In the genomic region with DNA sequence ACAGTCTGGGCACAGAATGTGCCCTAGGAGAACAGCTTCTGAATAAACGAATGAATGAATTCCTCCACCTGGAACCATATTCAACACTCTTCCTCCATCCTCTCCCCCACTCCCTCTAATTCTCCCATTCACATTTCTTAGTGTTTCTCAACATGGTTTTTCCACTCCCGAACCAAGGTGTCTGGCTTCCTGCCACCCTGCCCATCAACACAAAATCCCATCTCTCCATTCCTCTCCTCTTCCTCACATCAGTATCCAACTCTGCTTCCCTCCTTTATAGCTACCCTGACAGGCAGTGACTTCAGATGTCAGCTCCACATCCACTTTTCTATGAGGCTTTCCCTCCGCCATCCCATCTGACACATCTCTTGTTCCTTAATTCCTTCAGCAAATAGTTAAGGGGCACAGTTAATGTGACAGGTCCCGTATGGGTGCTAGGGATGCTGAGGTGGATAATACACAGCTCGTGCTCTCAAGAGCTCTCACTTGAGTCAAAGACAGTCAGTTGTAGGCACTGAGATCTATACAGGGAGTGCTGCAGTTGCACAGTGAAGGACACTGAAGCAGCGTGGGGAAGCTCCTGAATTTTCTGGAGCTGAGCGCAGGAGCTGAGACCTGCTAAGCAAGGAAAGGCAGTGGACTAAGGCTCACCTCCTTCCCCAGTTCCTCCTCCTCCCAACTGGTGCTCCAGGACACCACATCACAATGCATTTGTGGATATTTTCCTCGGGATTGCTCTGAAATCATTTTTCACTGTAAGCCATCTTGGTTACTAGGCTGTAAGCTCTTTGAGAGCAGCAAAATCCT, we compare ENCODE assay signal across 8 cellular contexts. TPM values are rescaled to one million over a fixed set of nuclear protein-coding genes. Genes with fewer than 3 reads are reported as not detected.
DNase-seq lines count a peak whose midpoint lies in the region; ATAC-seq and TF ChIP-seq lines count a peak whose summit lies in the region.
"Had no signal": no experiment of that assay in that cellular context is flagged by ENCODE, and none has a peak within 500 bp of the region (broad histone marks: within the 10 kb centered on the region; RNA-seq: fewer than 3 reads in every experiment).

No MANE protein-coding gene starts in this region.

- no peaks in the 10 kb centered on the region for H3K27me3 Mint-ChIP-seq in WTC11 (ENCODE audit: low read depth)
- H3K27me3 Mint-ChIP-seq in activated T-cell treated with anti-CD3 and anti-CD28 coated beads, Interleukin-2, amount 50 U/mL, for 4 hours (ENCODE audit: low read depth): no peaks in the 10 kb centered on the region

- peak overlapping the region; percentile 98 for H3K9ac ChIP-seq in mesenchymal stem cell (ENCODE audit: low read length)

- H2BK12ac ChIP-seq in mesenchymal stem cell (ENCODE audit: low read length in 2 of 2): peak overlapping the region; percentile 7 to 28

- H2BK120ac ChIP-seq in mesenchymal stem cell (ENCODE audit: low read depth, low read length): no peak overlapping the region

- peak overlapping the region in 1 of 2 experiments; percentile 8 for H3K14ac ChIP-seq in mesenchymal stem cell (ENCODE audit: low read length in 2 of 2)

- no peak overlapping the region for H3K27ac Mint-ChIP-seq in WTC11

- no peak for TF ChIP-seq CTCF in AG10803 (conservative IDR thresholded peaks at IDR 0.05; ENCODE audit: low read length)
- TF ChIP-seq CTCF in WTC11 (IDR thresholded peaks at IDR 0.05): no peak

- no peak overlapping the region for H2BK15ac ChIP-seq in mesenchymal stem cell (ENCODE audit: low read depth, poor library complexity, severe bottlenecking)

- H3K79me1 ChIP-seq in mesenchymal stem cell (replicated peaks; ENCODE audit: low read length, poor library complexity, severe bottlenecking): peaks cover 3% of the 10 kb centered on the region

- H3K4me3 Mint-ChIP-seq in WTC11: no peak overlapping the region
- no peak overlapping the region for H3K4me3 Mint-ChIP-seq in activated T-cell treated with anti-CD3 and anti-CD28 coated beads, Interleukin-2, amount 50 U/mL, for 4 hours

- peak overlapping the region; percentile 37 to 40 for H3K4ac ChIP-seq in mesenchymal stem cell (ENCODE audit: low read depth in 1 of 2, low read length in 2 of 2)

- H3K9me3 ChIP-seq in mesenchymal stem cell (ENCODE audit: control insufficient read depth, low read length): no peaks in the 10 kb centered on the region

- H3K36me3 Mint-ChIP-seq in WTC11: peaks cover 5% of the 10 kb centered on the region; the same call in 1 of the 2 replicates
- no peaks in the 10 kb centered on the region for H3K36me3 Mint-ChIP-seq in activated T-cell treated with anti-CD3 and anti-CD28 coated beads, Interleukin-2, amount 50 U/mL, for 4 hours (ENCODE audit: insufficient read depth)

- peak overlapping the region in 1 of 2 experiments; percentile 6 for H3K23ac ChIP-seq in mesenchymal stem cell (ENCODE audit: low read length in 2 of 2)

- 61% methylated on average over 8 of the region's 8 CpGs for WGBS in mesenchymal stem cell

- H3K18ac ChIP-seq in mesenchymal stem cell (ENCODE audit: low read depth in 1 of 2, low read length in 2 of 2): peak overlapping the region; percentile 67 to 92

- peak overlapping the region; percentile 76 for H3K4me2 ChIP-seq in mesenchymal stem cell (ENCODE audit: low read length, poor library complexity, severe bottlenecking)

- peaks cover 44% of the 10 kb centered on the region for H3K4me1 ChIP-seq in mesenchymal stem cell (ENCODE audit: control insufficient read depth, insufficient read depth, low read depth, low read length)

- H3K4me3 ChIP-seq in AG10803 (ENCODE audit: low read length): peak overlapping the region; percentile 100
- peak overlapping the region; percentile 17 to 96 for H3K4me3 ChIP-seq in mesenchymal stem cell (ENCODE audit: insufficient read depth in 1 of 2, low read depth in 1 of 2, low read length in 2 of 2)

- CTCF ChIA-PET in WTC11 (lab: Charles Lee): interaction anchor here (0.6 to 3.4 kb wide), 10 partner anchors 13 to 275 kb away, joined by 3 to 17 read pairs (median 4); no protein-coding TSS in a partner anchor

- peak overlapping the region; percentile 99 for H3K27ac ChIP-seq in mesenchymal stem cell (ENCODE audit: low read length, poor library complexity, severe bottlenecking)

- H3K4me1 Mint-ChIP-seq in WTC11: peaks cover 40% of the 10 kb centered on the region
- H3K4me1 Mint-ChIP-seq in activated T-cell treated with anti-CD3 and anti-CD28 coated beads, Interleukin-2, amount 50 U/mL, for 4 hours (ENCODE audit: low read depth): peaks cover 24% of the 10 kb centered on the region

- no peak overlapping the region for H2BK5ac ChIP-seq in mesenchymal stem cell (ENCODE audit: low read depth, low read length, poor library complexity, severe bottlenecking)

- H4K91ac ChIP-seq in mesenchymal stem cell (ENCODE audit: low read length): no peak overlapping the region

- no peaks in the 10 kb centered on the region for H3K27me3 ChIP-seq in mesenchymal stem cell (ENCODE audit: control insufficient read depth in 1 of 2, insufficient read depth in 1 of 2, low read length in 2 of 2)

- H2AFZ ChIP-seq in mesenchymal stem cell (ENCODE audit: low read depth, low read length): no peak overlapping the region

- POLR2A ChIA-PET in WTC11 (lab: Charles Lee): interaction anchor here (0.6 to 1.1 kb wide), 3 partner anchors 34 to 196 kb away, joined by 3 to 6 read pairs (median 3); partner anchors contain the start of genes GAPDH and SCNN1A

- H2AK5ac ChIP-seq in mesenchymal stem cell (ENCODE audit: low read length, severe bottlenecking): no peak overlapping the region

- DNase-seq in AG10803 (ENCODE audit: low read depth) (no peak), WTC11 (ENCODE audit: low spot score) (no peak), mesenchymal stem cell (peak; percentile 39), SW480 (ENCODE audit: low spot score) (no peak), occipital lobe (lab: John Stamatoyannopoulos, UW) (no peak)
- DNase-seq in activated T-cell treated with anti-CD3 and anti-CD28 coated beads, Interleukin-2, amount 50 U/mL, for 4 hours: no peak
- DNase-seq: NCI-H226 had no signal

- ATAC-seq in WTC11: no peak
- ATAC-seq in activated T-cell treated with anti-CD3 and anti-CD28 coated beads, Interleukin-2, amount 50 U/mL, for 4 hours: no peak

- no peaks in the 10 kb centered on the region for H3K9me3 Mint-ChIP-seq in WTC11
- no peaks in the 10 kb centered on the region for H3K9me3 Mint-ChIP-seq in activated T-cell treated with anti-CD3 and anti-CD28 coated beads, Interleukin-2, amount 50 U/mL, for 4 hours

- peaks cover 13 to 16% of the 10 kb centered on the region in 2 experiments for H3K36me3 ChIP-seq in mesenchymal stem cell (ENCODE audit: control insufficient read depth in 1 of 2, insufficient read depth in 2 of 2, low read depth in 1 of 2, low read length in 2 of 2)

- H4K8ac ChIP-seq in mesenchymal stem cell (ENCODE audit: low read length): no peak overlapping the region

TF ChIP-seq in WTC11, 78 proteins besides CTCF, POLR2A, EP300 and RAD21:
- TF ChIP-seq TEAD4 (CRISPR knock-in tag; IDR thresholded peaks at IDR 0.05): no peak
- peak; percentile 60; the same call in 1 of the 2 replicates for TF ChIP-seq ZNF263 (CRISPR knock-in tag; IDR thresholded peaks at IDR 0.05; ENCODE audit: low read depth)

RNA-seq across cellular contexts. Expression of gene TNFRSF1A, which starts 2.7 kb away (rescaled TPM):
- 32.3 to 44.1 TPM (median 32.4 TPM) in 3 replicates for total RNA-seq in WTC11 (2021)
- 307 TPM for polyA plus RNA-seq in mesenchymal stem cell (2013, experiment 1 of 2)
- 298 TPM for polyA plus RNA-seq in mesenchymal stem cell (2013, experiment 2 of 2)
- 10 to 100 TPM; 28.0 to 34.5 (median 33.0) TPM for total RNA-seq in activated T-cell treated with anti-CD3 and anti-CD28 coated beads, Interleukin-2, amount 50 U/mL, for 4 hours
- total RNA-seq in occipital lobe: 14.8 TPM

RNA-seq across cellular contexts. Expression of gene PLEKHG6, which starts 28.7 kb away (rescaled TPM):
- total RNA-seq in WTC11 (2021) (36.8 to 46.4 TPM (median 38.4 TPM) in 3 replicates), occipital lobe (not detected)
- 0.15 TPM for polyA plus RNA-seq in mesenchymal stem cell (2013, experiment 1 of 2)
- 0.23 TPM for polyA plus RNA-seq in mesenchymal stem cell (2013, experiment 2 of 2)
- not detected for total RNA-seq in activated T-cell treated with anti-CD3 and anti-CD28 coated beads, Interleukin-2, amount 50 U/mL, for 4 hours
- total RNA-seq: lung microvascular endothelial cell had no signal

RNA-seq across cellular contexts. Expression of gene SCNN1A, which starts 36.2 kb away (rescaled TPM):
- 97.6 to 108 TPM (median 100 TPM) in 3 replicates for total RNA-seq in WTC11 (2021)
- polyA plus RNA-seq in mesenchymal stem cell (2013, experiment 1 of 2): 1.7 TPM
- 1.3 TPM for polyA plus RNA-seq in mesenchymal stem cell (2013, experiment 2 of 2)
- total RNA-seq in activated T-cell treated with anti-CD3 and anti-CD28 coated beads, Interleukin-2, amount 50 U/mL, for 4 hours: under 1 TPM; 0.05 to 0.84 (median 0.15) TPM
- not detected for total RNA-seq in occipital lobe

RNA-seq across cellular contexts. Expression of gene LTBR, which starts 44.8 kb away (rescaled TPM):
- total RNA-seq in WTC11 (2021): 4.0 to 6.1 TPM (median 4.5 TPM) in 3 replicates
- polyA plus RNA-seq in mesenchymal stem cell (2013, experiment 1 of 2): 262 TPM
- polyA plus RNA-seq in mesenchymal stem cell (2013, experiment 2 of 2): 265 TPM
- total RNA-seq in activated T-cell treated with anti-CD3 and anti-CD28 coated beads, Interleukin-2, amount 50 U/mL, for 4 hours: 1 to 10 TPM; 1.0 to 2.8 (median 1.3) TPM
- total RNA-seq in occipital lobe: 1.9 TPM

Comparison
In these comparisons a context has a peak if more than half of its experiments do, and no peak if none do; other contexts are left out.
1. RNA of gene PLEKHG6, which starts 28.7 kb away (total RNA-seq): 36.8 to 46.4 TPM in WTC11; not detected in activated T-cell treated with anti-CD3 and anti-CD28 coated beads, Interleukin-2, amount 50 U/mL, for 4 hours and not detected in occipital lobe (single experiment); every median in the first group is over 10 times any median in the second.
2. RNA of gene SCNN1A, which starts 36.2 kb away (total RNA-seq): 97.6 to 108 TPM in WTC11; 0.05 to 0.84 TPM in activated T-cell treated with anti-CD3 and anti-CD28 coated beads, Interleukin-2, amount 50 U/mL, for 4 hours and not detected in occipital lobe (single experiment); every median in the first group is over 10 times any median in the second.